In genomic region chr12:2137707-2138106, GRCh38 we compare ENCODE assay signal across 23 cellular contexts.
A peak's percentile ranks its signal among the peaks of the same experiment; 100 is the strongest.
DNase-seq lines count a peak whose midpoint lies in the region; ATAC-seq lines count a peak whose summit lies in the region.
"Had no signal": no experiment of that assay in that cellular context is flagged by ENCODE, and none has a peak within 500 bp of the region (broad histone marks: within the 10 kb centered on the region; RNA-seq: fewer than 3 reads in every experiment).

No MANE protein-coding gene starts in this region.

- no peak overlapping the region for H4K91ac ChIP-seq in neuronal stem cell (ENCODE audit: low read depth, low read length, poor library complexity)

- no peak overlapping the region for H2BK12ac ChIP-seq in neuronal stem cell (ENCODE audit: low read length)

- no peak overlapping the region for H2BK15ac ChIP-seq in neuronal stem cell (ENCODE audit: low read length)

- intact Hi-C loops in Right ventricle myocardium inferior (cut with DNase I), result no loop called here
- intact Hi-C loops in cardiac septum (cut with DNase I), result no loop called here
- intact Hi-C loops in left ventricle myocardium superior (cut with micrococcal nuclease), result no loop called here

- H3K36me3 ChIP-seq in neuronal stem cell (replicated peaks in 1 of 2; ENCODE audit: control insufficient read depth in 2 of 2, insufficient read depth in 2 of 2, low read length in 2 of 2), result no peaks in the 10 kb centered on the region
- H3K36me3 ChIP-seq: ovary, SJCRH30 had no signal

- H3K27ac ChIP-seq in neuronal stem cell (replicated peaks; ENCODE audit: low read length), result no peak overlapping the region
- H3K27ac ChIP-seq: 22Rv1, ovary, SJCRH30 had no signal

- DNase-seq in Right ventricle myocardium inferior (ENCODE audit: missing footprints) (peak; percentile 65), cardiac septum (ENCODE audit: low spot score) (no peak), left ventricle myocardium superior (peak; percentile 63), neuronal stem cell (ENCODE audit: low spot score) (no peak), AG08395 (ENCODE audit: low spot score) (no peak)
- no peak for DNase-seq in activated CD4-positive, CD25-positive, alpha-beta regulatory T cell (lab: John Stamatoyannopoulos, UW)
- DNase-seq: activated CD4-positive, alpha-beta T cell treated with anti-CD3 and anti-CD28 coated beads for 4 hours; DMS53; effector memory CD8-positive, alpha-beta T cell; NCI-H1048; NCI-H748 treated with DMSO at 0.1 percent for 48 hours; SJCRH30; stimulated activated CD4-positive, alpha-beta T cell treated with anti-CD3 and anti-CD28 coated beads, Interleukin-12 subunit alpha, Interleukin-12 subunit beta, amount 100 ng/mL, for 4 hours; stimulated activated CD4-positive, alpha-beta T cell treated with anti-CD3 and anti-CD28 coated beads, Interleukin-2, amount 100 ng/mL, for 48 hours; T-helper 9 cell had no signal

- peak overlapping the region; percentile 91 for H3K18ac ChIP-seq in neuronal stem cell (ENCODE audit: low read length)

- no peaks in the 10 kb centered on the region for H3K27me3 ChIP-seq in neuronal stem cell (ENCODE audit: control insufficient read depth in 3 of 3, insufficient read depth in 3 of 3, low read depth in 1 of 3, low read length in 3 of 3)
- H3K27me3 ChIP-seq: ovary, SJCRH30 had no signal

- H3K79me1 ChIP-seq in neuronal stem cell (ENCODE audit: low read depth, low read length), result no peaks in the 10 kb centered on the region

- no peaks in the 10 kb centered on the region for H3K9me3 ChIP-seq in neuronal stem cell (replicated peaks in 1 of 2; ENCODE audit: control insufficient read depth in 2 of 2, insufficient read depth in 1 of 2, low read depth in 1 of 2, low read length in 2 of 2)
- H3K9me3 ChIP-seq: Caco-2, ovary, SJCRH30 had no signal

- no peak overlapping the region for H3K23ac ChIP-seq in neuronal stem cell (ENCODE audit: low read depth, low read length, poor library complexity)

- H2BK5ac ChIP-seq in neuronal stem cell (ENCODE audit: low read length), result no peak overlapping the region

- H2BK120ac ChIP-seq in neuronal stem cell (ENCODE audit: low read depth, low read length), result no peak overlapping the region

- H3K4me3 ChIP-seq in neuronal stem cell (ENCODE audit: low read length in 2 of 2), result no peak overlapping the region
- H3K4me3 ChIP-seq: K562, lung, ovary, SJCRH30 had no signal

- H3K14ac ChIP-seq in neuronal stem cell (ENCODE audit: low read length), result peak overlapping the region; percentile 71

- WGBS in neuronal stem cell (ENCODE audit: extremely low coverage in 2 of 2, insufficient read length in 2 of 2, insufficient replicate concordance in 1 of 2), 2 donors, result no CpG with 5 or more reads among the region's 10 CpGs

- peak overlapping the region; percentile 77 for H3K9ac ChIP-seq in neuronal stem cell (ENCODE audit: low read depth, low read length, poor library complexity)

- peak overlapping the region; percentile 37 for H3K4ac ChIP-seq in neuronal stem cell (ENCODE audit: low read length)

- H3K4me2 ChIP-seq in neuronal stem cell (ENCODE audit: insufficient read depth, low read length, poor library complexity, severe bottlenecking), result no peak overlapping the region

- ATAC-seq in Right ventricle myocardium inferior (peak; percentile 42), left ventricle myocardium superior (peak; percentile 50), HG03432 (IDR thresholded peaks at IDR 0.05; ENCODE audit: unreplicated experiment) (no peak), HG03045 (IDR thresholded peaks at IDR 0.05; ENCODE audit: unreplicated experiment) (no peak)
- ATAC-seq: effector memory CD8-positive, alpha-beta T cell; K562; Panc1 had no signal

- peak overlapping the region; percentile 41 for H2AK5ac ChIP-seq in neuronal stem cell (ENCODE audit: low read depth, low read length)

- no peak overlapping the region for H2AFZ ChIP-seq in neuronal stem cell (ENCODE audit: low read length)

- H4K8ac ChIP-seq in neuronal stem cell (ENCODE audit: low read depth, low read length), result no peak overlapping the region

- peaks cover 0 to 6% of the 10 kb centered on the region in 2 donors for H3K4me1 ChIP-seq in neuronal stem cell (ENCODE audit: control insufficient read depth in 2 of 2, insufficient read depth in 1 of 2, low read depth in 1 of 2, low read length in 2 of 2)
- H3K4me1 ChIP-seq: SJCRH30 had no signal

Comparison
In these comparisons a context has a peak if more than half of its experiments do, and no peak if none do; other contexts are left out.
1. DNase-seq: peak in Right ventricle myocardium inferior (single experiment) and left ventricle myocardium superior (single experiment); none in cardiac septum (single experiment), neuronal stem cell (single experiment), AG08395 (single experiment) and activated CD4-positive, CD25-positive, alpha-beta regulatory T cell (0 of 4).
2. ATAC-seq: peak in Right ventricle myocardium inferior (single experiment) and left ventricle myocardium superior (single experiment); none in HG03432 (single experiment) and HG03045 (single experiment).